16 cellular contexts compared by ENCODE assay signal in the genomic region with DNA sequence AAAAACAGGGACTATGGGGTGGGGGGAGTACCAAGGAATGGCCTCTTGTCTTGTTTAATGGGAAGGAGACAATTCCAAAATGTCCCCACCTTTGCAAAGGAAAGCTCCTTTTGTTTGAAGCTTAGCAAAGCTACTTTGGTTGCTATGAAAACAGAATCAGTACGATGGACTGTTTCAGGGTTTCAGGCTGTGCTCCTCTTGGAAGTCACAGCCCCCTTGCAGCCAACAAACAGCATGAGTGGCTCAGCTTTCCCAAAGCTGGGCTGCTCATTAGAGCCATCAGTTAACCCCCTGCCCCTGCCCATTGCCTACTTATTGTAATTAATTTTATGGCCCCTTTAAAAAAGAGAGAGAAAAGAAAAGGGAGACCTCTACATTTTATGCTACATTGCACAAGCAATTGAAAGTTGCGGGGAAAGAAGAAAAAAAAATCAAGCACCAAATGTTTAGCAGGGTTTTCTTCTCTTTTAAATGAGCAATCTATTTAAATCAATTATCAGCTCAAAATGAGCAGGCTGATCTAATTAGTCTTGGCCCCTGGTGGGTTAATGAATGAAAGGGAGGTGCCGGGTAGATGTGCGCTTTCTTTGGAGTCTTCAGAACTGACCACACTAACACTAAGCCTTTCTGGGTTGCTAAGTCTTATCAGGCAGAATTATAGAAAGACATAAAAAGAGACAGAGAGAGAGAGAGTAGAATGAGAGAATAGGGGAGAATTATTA.
A peak's percentile ranks its signal among the peaks of the same experiment; 100 is the strongest.
DNase-seq lines count a peak whose midpoint lies in the region; ATAC-seq and TF ChIP-seq lines count a peak whose summit lies in the region.
"Had no signal": no experiment of that assay in that cellular context is flagged by ENCODE, and none has a peak within 500 bp of the region (broad histone marks: within the 10 kb centered on the region; RNA-seq: fewer than 3 reads in every experiment).

No MANE protein-coding gene starts in this region.

- DNase-seq in NCI-H82 (lab: John Stamatoyannopoulos, UW) (peak; percentile 43), NCI-H82 treated with DMSO at 0.1 percent for 48 hours (lab: John Stamatoyannopoulos, UW; ENCODE audit: unreplicated experiment) (no peak), left kidney (ENCODE audit: low read depth, low spot score) (peak; percentile 10), retina (peak; percentile 59), vagina (ENCODE audit: extremely low spot score in 2 of 2) (no peak)
- DNase-seq: Caco-2; CD4-positive, alpha-beta T cell; DMS153; DMS79; GDM1 had no signal

- H3K4me1 ChIP-seq in vagina, result no peaks in the 10 kb centered on the region
- H3K4me1 ChIP-seq: A549, Caco-2 had no signal

- no peak overlapping the region for H3K4me3 ChIP-seq in vagina
- H3K4me3 ChIP-seq: A549 had no signal

- TF ChIP-seq CTCF in vagina (IDR thresholded peaks at IDR 0.05), result no peak

- intact Hi-C loops in vagina (cut with DNase I), result no loop called here

- H3K9me3 ChIP-seq in vagina, result no peaks in the 10 kb centered on the region
- H3K9me3 ChIP-seq: A549, Caco-2 had no signal

- no peaks in the 10 kb centered on the region for H3K36me3 ChIP-seq in vagina

- H3K27ac ChIP-seq in vagina, result no peak overlapping the region
- H3K27ac ChIP-seq: 22Rv1, A549, C4-2B had no signal

- ATAC-seq in SK-N-SH treated with all-trans-retinoic acid at 6 μM for 48 hours, result peak; percentile 44
- ATAC-seq in HG03342 (IDR thresholded peaks at IDR 0.05; ENCODE audit: unreplicated experiment), result no peak
- ATAC-seq in GM19395 (IDR thresholded peaks at IDR 0.05; ENCODE audit: unreplicated experiment), result no peak
- ATAC-seq: A549 had no signal

- no peaks in the 10 kb centered on the region for H3K27me3 ChIP-seq in vagina

- no peak for TF ChIP-seq POLR2A in vagina (IDR thresholded peaks at IDR 0.05)

TF ChIP-seq in SK-N-SH treated with all-trans-retinoic acid at 6 μM for 48 hours, 23 proteins besides CTCF, POLR2A, EP300 and RAD21:
- TF ChIP-seq TOX (CRISPR knock-in tag; IDR thresholded peaks at IDR 0.05; ENCODE audit: borderline replicate concordance), result no peak
- no peak for TF ChIP-seq POU6F1 (CRISPR knock-in tag; IDR thresholded peaks at IDR 0.05; ENCODE audit: borderline replicate concordance, low read depth)
- TF ChIP-seq ISL1 (CRISPR knock-in tag; IDR thresholded peaks at IDR 0.05), result no peak
- TF ChIP-seq ZNF8 (CRISPR knock-in tag; IDR thresholded peaks at IDR 0.05), result no peak
- TF ChIP-seq ZFP3 (CRISPR knock-in tag; IDR thresholded peaks at IDR 0.05), result no peak
- TF ChIP-seq CSRNP3 (CRISPR knock-in tag; IDR thresholded peaks at IDR 0.05), result no peak
- no peak for TF ChIP-seq GLIS3 (CRISPR knock-in tag; IDR thresholded peaks at IDR 0.05)
- TF ChIP-seq, protein P1, sequence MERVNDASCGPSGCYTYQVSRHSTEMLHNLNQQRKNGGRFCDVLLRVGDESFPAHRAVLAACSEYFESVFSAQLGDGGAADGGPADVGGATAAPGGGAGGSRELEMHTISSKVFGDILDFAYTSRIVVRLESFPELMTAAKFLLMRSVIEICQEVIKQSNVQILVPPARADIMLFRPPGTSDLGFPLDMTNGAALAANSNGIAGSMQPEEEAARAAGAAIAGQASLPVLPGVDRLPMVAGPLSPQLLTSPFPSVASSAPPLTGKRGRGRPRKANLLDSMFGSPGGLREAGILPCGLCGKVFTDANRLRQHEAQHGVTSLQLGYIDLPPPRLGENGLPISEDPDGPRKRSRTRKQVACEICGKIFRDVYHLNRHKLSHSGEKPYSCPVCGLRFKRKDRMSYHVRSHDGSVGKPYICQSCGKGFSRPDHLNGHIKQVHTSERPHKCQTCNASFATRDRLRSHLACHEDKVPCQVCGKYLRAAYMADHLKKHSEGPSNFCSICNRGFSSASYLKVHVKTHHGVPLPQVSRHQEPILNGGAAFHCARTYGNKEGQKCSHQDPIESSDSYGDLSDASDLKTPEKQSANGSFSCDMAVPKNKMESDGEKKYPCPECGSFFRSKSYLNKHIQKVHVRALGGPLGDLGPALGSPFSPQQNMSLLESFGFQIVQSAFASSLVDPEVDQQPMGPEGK (CRISPR knock-in tag; IDR thresholded peaks at IDR 0.05; ENCODE audit: borderline replicate concordance), result no peak
- no peak for TF ChIP-seq TCF4 (CRISPR knock-in tag; IDR thresholded peaks at IDR 0.05; ENCODE audit: borderline replicate concordance)
- no peak for TF ChIP-seq RARB (CRISPR knock-in tag; IDR thresholded peaks at IDR 0.05)
- TF ChIP-seq ZNF70 (CRISPR knock-in tag; IDR thresholded peaks at IDR 0.05), result no peak
- TF ChIP-seq PPARA (CRISPR knock-in tag; IDR thresholded peaks at IDR 0.05; ENCODE audit: borderline replicate concordance), result no peak
- TF ChIP-seq SNAI2 (CRISPR knock-in tag; IDR thresholded peaks at IDR 0.05), result no peak

Comparison
In these comparisons a context has a peak if more than half of its experiments do, and no peak if none do; other contexts are left out.
1. DNase-seq: peak in NCI-H82 (single experiment), left kidney (single experiment) and retina (single experiment); none in NCI-H82 treated with DMSO at 0.1 percent for 48 hours (single experiment) and vagina (0 of 2).